ENCODE assay signal across 16 cellular contexts in the genomic region with DNA sequence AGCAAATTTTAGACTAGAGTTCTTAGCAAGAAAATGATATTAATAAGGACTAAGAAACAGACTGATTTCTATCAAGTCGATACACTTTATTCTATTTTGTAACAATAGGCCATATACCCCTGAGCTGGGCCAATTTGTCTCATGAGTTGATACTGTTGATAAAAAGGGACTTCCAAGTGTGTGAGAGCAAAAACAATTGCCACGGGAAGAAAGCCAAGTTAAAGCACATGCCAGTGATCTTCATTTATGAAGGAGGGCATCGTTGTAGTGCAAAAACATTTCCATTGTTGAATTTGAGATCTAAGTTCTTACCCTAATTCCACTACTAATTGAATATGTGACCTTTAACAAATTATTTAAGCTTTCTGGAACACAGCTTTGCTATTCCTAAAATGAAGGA.
A peak's percentile ranks its signal among the peaks of the same experiment; 100 is the strongest.
DNase-seq lines count a peak whose midpoint lies in the region; ATAC-seq and TF ChIP-seq lines count a peak whose summit lies in the region.
"Had no signal": no experiment of that assay in that cellular context is flagged by ENCODE, and none has a peak within 500 bp of the region (broad histone marks: within the 10 kb centered on the region; RNA-seq: fewer than 3 reads in every experiment).

No MANE protein-coding gene starts in this region.

- 30 to 36% methylated on average over 3 of the region's 3 CpGs for WGBS in thyroid gland, 2 donors

- intact Hi-C loops in thyroid gland (cut with DNase I), result no loop called here

- H3K4me3 ChIP-seq in thyroid gland (replicated peaks in 1 of 3), result no peak overlapping the region
- H3K4me3 ChIP-seq: A549, HAP-1, K562 had no signal

- H3K9me3 ChIP-seq in thyroid gland, result no peaks in the 10 kb centered on the region
- H3K9me3 ChIP-seq: A549, HAP-1 had no signal

- TF ChIP-seq POLR2A in thyroid gland (IDR thresholded peaks at IDR 0.05), result no peak

- TF ChIP-seq CTCF in thyroid gland (IDR thresholded peaks at IDR 0.05), result no peak

- DNase-seq in NCI-H2171 treated with DMSO at 0.1 percent for 48 hours (lab: John Stamatoyannopoulos, UW), result peak; percentile 28
- no peak for DNase-seq in NCI-H2171 (lab: John Stamatoyannopoulos, UW)
- DNase-seq in NCI-H1105 treated with DMSO at 0.1 percent for 48 hours (lab: John Stamatoyannopoulos, UW), result peak; percentile 76
- peak; percentile 6 for DNase-seq in cerebellum (ENCODE audit: low spot score)
- DNase-seq in thyroid gland, result peak; percentile 8 to 9
- DNase-seq in NOMO-1 treated with DMSO at 0.1 percent for 48 hours (lab: John Stamatoyannopoulos, UW; ENCODE audit: unreplicated experiment), result no peak
- DNase-seq: DMS 273 treated with DMSO at 0.1 percent for 48 hours, NCI-H1436, NCI-H510A, SHP77 treated with DMSO at 0.1 percent for 48 hours, T-helper 17 cell had no signal

- peaks cover 0 to 7% of the 10 kb centered on the region in 2 donors for H3K36me3 ChIP-seq in thyroid gland

- no peak overlapping the region for H3K27ac ChIP-seq in thyroid gland
- H3K27ac ChIP-seq: A549 had no signal

- H3K4me1 ChIP-seq in thyroid gland, result peaks cover 5 to 8% of the 10 kb centered on the region in 2 donors
- H3K4me1 ChIP-seq: A549 had no signal

- H3K27me3 ChIP-seq in thyroid gland, result no peaks in the 10 kb centered on the region

- ATAC-seq in HG02623 (IDR thresholded peaks at IDR 0.05; ENCODE audit: unreplicated experiment), result no peak
- no peak for ATAC-seq in HG03097 (IDR thresholded peaks at IDR 0.05; ENCODE audit: low FRiP score, unreplicated experiment)
- ATAC-seq: A549, K562, T-helper 17 cell had no signal

Comparison
In these comparisons a context has a peak if more than half of its experiments do, and no peak if none do; other contexts are left out.
1. DNase-seq: peak in NCI-H2171 treated with DMSO at 0.1 percent for 48 hours (single experiment), NCI-H1105 treated with DMSO at 0.1 percent for 48 hours (single experiment), cerebellum (single experiment) and thyroid gland (2 of 2); none in NCI-H2171 (single experiment) and NOMO-1 treated with DMSO at 0.1 percent for 48 hours (single experiment).